In the genomic region with DNA sequence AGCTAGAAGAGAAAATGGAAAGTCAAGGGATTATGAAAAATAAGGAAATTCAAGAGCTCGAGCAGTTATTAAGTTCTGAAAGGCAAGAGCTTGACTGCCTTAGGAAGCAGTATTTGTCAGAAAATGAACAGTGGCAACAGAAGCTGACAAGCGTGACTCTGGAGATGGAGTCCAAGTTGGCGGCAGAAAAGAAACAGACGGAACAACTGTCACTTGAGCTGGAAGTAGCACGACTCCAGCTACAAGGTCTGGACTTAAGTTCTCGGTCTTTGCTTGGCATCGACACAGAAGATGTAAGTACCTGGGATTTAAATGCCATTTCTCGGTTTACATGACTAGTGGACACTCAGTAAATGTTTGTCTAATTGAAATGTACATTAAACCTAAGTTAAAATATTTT, we compare ENCODE assay signal across 1 cellular context.
TF ChIP-seq lines count a peak whose summit lies in the region.

No MANE protein-coding gene starts in this region.

TF ChIP-seq in K562, 482 proteins besides CTCF, POLR2A, EP300 and RAD21:
- TF ChIP-seq ZKSCAN1 (IDR thresholded peaks at IDR 0.05; ENCODE audit: low read depth, low read length) = no peak
- no peak for TF ChIP-seq TBP (optimal IDR thresholded peaks at IDR 0.05; ENCODE audit: low read depth, low read length)
- peak; percentile 56; the same call in 1 of the 2 replicates for TF ChIP-seq KLF16 (IDR thresholded peaks at IDR 0.05)
- TF ChIP-seq ZNF696 (CRISPR knock-in tag; conservative IDR thresholded peaks at IDR 0.05) = no peak
- TF ChIP-seq, protein P1, sequence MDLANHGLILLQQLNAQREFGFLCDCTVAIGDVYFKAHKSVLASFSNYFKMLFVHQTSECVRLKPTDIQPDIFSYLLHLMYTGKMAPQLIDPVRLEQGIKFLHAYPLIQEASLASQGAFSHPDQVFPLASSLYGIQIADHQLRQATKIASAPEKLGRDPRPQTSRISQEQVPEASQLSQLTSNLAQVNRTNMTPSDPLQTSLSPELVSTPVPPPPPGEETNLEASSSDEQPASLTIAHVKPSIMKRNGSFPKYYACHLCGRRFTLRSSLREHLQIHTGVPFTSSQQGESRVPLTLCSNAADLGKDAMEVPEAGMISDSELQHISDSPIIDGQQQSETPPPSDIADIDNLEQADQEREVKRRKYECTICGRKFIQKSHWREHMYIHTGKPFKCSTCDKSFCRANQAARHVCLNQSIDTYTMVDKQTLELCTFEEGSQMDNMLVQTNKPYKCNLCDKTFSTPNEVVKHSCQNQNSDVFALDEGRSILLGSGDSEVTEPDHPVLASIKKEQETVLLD (IDR thresholded peaks at IDR 0.05) = no peak
- no peak for TF ChIP-seq CBX2 (IDR thresholded peaks at IDR 0.05; ENCODE audit: insufficient read depth, low read length, poor library complexity, severe bottlenecking)
- no peak for TF ChIP-seq MYNN (IDR thresholded peaks at IDR 0.05)
- TF ChIP-seq MYNN (CRISPR knock-in tag; IDR thresholded peaks at IDR 0.05) = no peak
- TF ChIP-seq KDM2B (CRISPR knock-in tag; IDR thresholded peaks at IDR 0.05) = no peak
